Comparison of ENCODE assay signal across 23 cellular contexts in the genomic region with DNA sequence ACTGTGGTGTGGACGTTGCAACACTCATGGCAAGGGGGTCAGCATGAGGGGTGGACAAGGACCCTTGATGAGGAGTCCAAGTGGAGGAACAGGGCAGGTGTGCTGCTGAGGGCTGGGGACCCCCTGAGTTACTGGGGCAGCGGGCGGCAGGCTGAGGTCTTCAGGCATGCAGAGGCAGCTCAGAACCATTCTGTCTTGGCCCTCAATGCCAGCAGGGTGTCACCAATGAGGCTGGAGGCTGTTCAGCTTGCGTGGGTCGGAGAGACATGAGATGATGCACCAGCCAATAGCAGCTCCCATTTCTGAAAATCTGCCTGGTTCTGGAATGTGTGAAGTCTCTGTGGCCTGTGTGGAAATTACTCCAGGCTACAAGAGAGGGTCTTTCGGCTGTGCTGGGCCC.
"Had no signal": no experiment of that assay in that cellular context is flagged by ENCODE, and none has a peak within 500 bp of the region (broad histone marks: within the 10 kb centered on the region; RNA-seq: fewer than 3 reads in every experiment).

No MANE protein-coding gene starts in this region.

- H2AFZ ChIP-seq: hepatocyte, neural progenitor cell, parathyroid adenoma had no signal

- ATAC-seq: foreskin keratinocyte; natural killer cell treated with Interleukin-12 subunit alpha and Interleukin-12 subunit beta and Interleukin-15 and Interleukin-18, amount 100 ng/mL, for 72 hours; psoas muscle had no signal

- H3K9me3 Mint-ChIP-seq: natural killer cell treated with Interleukin-12 subunit alpha and Interleukin-12 subunit beta and Interleukin-15 and Interleukin-18, amount 100 ng/mL, for 72 hours; neural progenitor cell; type B pancreatic cell had no signal

- H3K36me3 Mint-ChIP-seq: natural killer cell treated with Interleukin-12 subunit alpha and Interleukin-12 subunit beta and Interleukin-15 and Interleukin-18, amount 100 ng/mL, for 72 hours; neural progenitor cell; type B pancreatic cell had no signal

- H3K27me3 ChIP-seq: colonic mucosa, foreskin keratinocyte, hepatocyte, sigmoid colon, uterus had no signal

- H3K9me3 ChIP-seq: colonic mucosa, esophagus squamous epithelium, left ventricle myocardium inferior, psoas muscle, sigmoid colon, uterus had no signal

- H3K27ac ChIP-seq: colonic mucosa, esophagus squamous epithelium, foreskin keratinocyte, hepatocyte, left ventricle myocardium inferior, neural progenitor cell, parathyroid adenoma, psoas muscle, sigmoid colon, uterus had no signal

- H3K79me2 ChIP-seq: hepatocyte, parathyroid adenoma had no signal

- H3K4me3 Mint-ChIP-seq: natural killer cell treated with Interleukin-12 subunit alpha and Interleukin-12 subunit beta and Interleukin-15 and Interleukin-18, amount 100 ng/mL, for 72 hours; neural progenitor cell; type B pancreatic cell had no signal

- H3K4me3 ChIP-seq: colonic mucosa, esophagus squamous epithelium, hepatocyte, left ventricle myocardium inferior, lung, neural progenitor cell, psoas muscle, sigmoid colon, skin epidermis, uterus had no signal

- DNase-seq: colonic mucosa; dermis blood vessel endothelial cell; esophagus squamous epithelium; foreskin keratinocyte; kidney; left cardiac atrium; left ventricle myocardium inferior; mesenchymal stem cell; midbrain; occipital lobe; psoas muscle; retina; stimulated activated CD4-positive, alpha-beta T cell treated with anti-CD3 and anti-CD28 coated beads, Interleukin-12 subunit alpha, Interleukin-12 subunit beta, amount 100 ng/mL, for 4 hours; stimulated activated naive CD4-positive, alpha-beta T cell treated with Interleukin-2 at 50 U/mL for 16 hours; uterus had no signal

- H3K36me3 ChIP-seq: colonic mucosa, esophagus squamous epithelium, left ventricle myocardium inferior, neural progenitor cell, sigmoid colon, uterus had no signal

- H3K4me1 ChIP-seq: colonic mucosa, esophagus squamous epithelium, foreskin keratinocyte, left ventricle myocardium inferior, neural progenitor cell, parathyroid adenoma, psoas muscle, sigmoid colon, uterus had no signal

- H3K27ac Mint-ChIP-seq: natural killer cell treated with Interleukin-12 subunit alpha and Interleukin-12 subunit beta and Interleukin-15 and Interleukin-18, amount 100 ng/mL, for 72 hours; neural progenitor cell; type B pancreatic cell had no signal

- H3K4me2 ChIP-seq: hepatocyte, neural progenitor cell had no signal

- H3K9ac ChIP-seq: neural progenitor cell, parathyroid adenoma had no signal
